ENCODE assay signal across 8 cellular contexts in the genomic region with DNA sequence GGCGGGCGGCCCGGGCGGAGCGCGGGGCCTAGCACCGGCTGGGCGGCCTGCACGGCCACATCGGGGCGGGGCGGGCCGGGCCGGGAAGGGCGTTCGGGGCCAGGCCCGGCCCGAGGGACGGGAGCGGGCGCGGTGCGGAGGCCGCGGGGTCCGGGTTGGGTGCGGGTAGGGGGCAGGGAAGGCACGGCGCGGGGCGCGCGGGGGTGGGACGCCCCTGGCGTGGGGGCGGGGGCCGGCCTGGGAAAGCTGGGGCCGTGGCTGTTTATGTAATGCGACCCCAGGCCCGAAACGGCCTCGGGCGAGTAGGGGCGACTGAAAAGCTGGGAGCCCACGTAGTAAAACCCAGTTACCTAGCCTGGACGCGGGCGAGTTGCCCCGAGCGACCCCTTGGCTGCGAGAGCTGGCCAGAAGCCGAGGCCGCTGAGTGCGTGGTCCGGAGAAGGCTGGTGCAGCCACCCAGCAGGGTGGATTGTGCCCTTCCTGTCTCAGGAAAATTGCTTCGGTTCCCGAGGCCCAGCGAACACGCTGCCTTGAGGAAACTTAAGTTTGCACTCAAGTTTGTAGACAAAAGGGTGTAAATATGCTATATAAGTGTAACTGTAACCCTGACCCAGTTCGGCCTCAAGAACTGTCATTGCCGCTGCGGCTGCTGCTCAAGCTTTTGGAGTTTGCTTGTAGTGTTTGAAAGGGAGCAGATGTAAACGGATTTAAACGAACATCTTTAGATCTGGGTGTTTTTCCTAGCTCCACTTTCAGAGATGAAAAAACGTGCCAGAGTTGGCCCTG. TPM values are rescaled to one million over a fixed set of nuclear protein-coding genes. Genes with fewer than 3 reads are reported as not detected.
DNase-seq lines count a peak whose midpoint lies in the region; ATAC-seq and TF ChIP-seq lines count a peak whose summit lies in the region.

No MANE protein-coding gene starts in this region.

- intact Hi-C loops in cardiac septum (cut with DNase I), result loop anchor here (5.0 kb wide), 2 partner anchors 38 to 128 kb away; a partner anchor contains a TSS

- DNase-seq in NCI-H748 (lab: John Stamatoyannopoulos, UW; ENCODE audit: unreplicated experiment) (peak; percentile 37), NCI-H748 treated with DMSO at 0.1 percent for 48 hours (lab: John Stamatoyannopoulos, UW) (no peak), NCI-H69 (lab: John Stamatoyannopoulos, UW) (peak; percentile 49), cardiac septum (ENCODE audit: low spot score) (peak; percentile 76), osteocyte (ENCODE audit: extremely low spot score, unreplicated experiment) (no peak), NCI-H1436 treated with DMSO at 0.1 percent for 48 hours (lab: John Stamatoyannopoulos, UW) (no peak)

- H3K36me3 Mint-ChIP-seq in activated naive CD8-positive, alpha-beta T cell, result peaks cover 2% of the 10 kb centered on the region
- peaks cover 13% of the 10 kb centered on the region for H3K36me3 Mint-ChIP-seq in osteocyte (ENCODE audit: unreplicated experiment)

- H3K27me3 Mint-ChIP-seq in activated naive CD8-positive, alpha-beta T cell, result no peaks in the 10 kb centered on the region
- H3K27me3 Mint-ChIP-seq in osteocyte (ENCODE audit: unreplicated experiment), result no peaks in the 10 kb centered on the region

- peak; percentile 52 for ATAC-seq in HG02642 (IDR thresholded peaks at IDR 0.05; ENCODE audit: poor library complexity, unreplicated experiment)

- H3K4me3 Mint-ChIP-seq in activated naive CD8-positive, alpha-beta T cell, result peak overlapping the region; percentile 92
- H3K4me3 Mint-ChIP-seq in osteocyte (ENCODE audit: unreplicated experiment), result peak overlapping the region; percentile 81

- H3K27ac Mint-ChIP-seq in activated naive CD8-positive, alpha-beta T cell, result peak overlapping the region; percentile 86
- H3K27ac Mint-ChIP-seq in osteocyte (ENCODE audit: unreplicated experiment), result peak overlapping the region; percentile 84

- H3K9me3 Mint-ChIP-seq in activated naive CD8-positive, alpha-beta T cell (ENCODE audit: low read depth), result no peaks in the 10 kb centered on the region
- H3K9me3 Mint-ChIP-seq in osteocyte (ENCODE audit: unreplicated experiment), result no peaks in the 10 kb centered on the region

- no peak for TF ChIP-seq CTCF in osteocyte (IDR thresholded peaks at IDR 0.05)

- peaks cover 51% of the 10 kb centered on the region for H3K4me1 Mint-ChIP-seq in activated naive CD8-positive, alpha-beta T cell (ENCODE audit: low read depth)
- peaks cover 55% of the 10 kb centered on the region for H3K4me1 Mint-ChIP-seq in osteocyte (ENCODE audit: unreplicated experiment)

RNA-seq across cellular contexts. Expression of a gene that starts 0.6 kb away (rescaled TPM):
- 26.6 TPM for total RNA-seq in cardiac septum
- total RNA-seq in osteocyte, result 34.5 and 34.6 TPM in 2 replicates

Comparison
In these comparisons a context has a peak if more than half of its experiments do, and no peak if none do; other contexts are left out.
1. DNase-seq: peak in NCI-H748 (single experiment), NCI-H69 (single experiment) and cardiac septum (single experiment); none in NCI-H748 treated with DMSO at 0.1 percent for 48 hours (single experiment), osteocyte (single experiment) and NCI-H1436 treated with DMSO at 0.1 percent for 48 hours (single experiment).